ENCODE assay signal across 8 cellular contexts in genomic region chr7:128868624-128869137, GRCh38. TPM values are rescaled to one million over a fixed set of nuclear protein-coding genes. Genes with fewer than 3 reads are reported as not detected.
DNase-seq lines count a peak whose midpoint lies in the region; ATAC-seq and TF ChIP-seq lines count a peak whose summit lies in the region.

No MANE protein-coding gene starts in this region.

- peaks cover 24% of the 10 kb centered on the region for H3K4me1 Mint-ChIP-seq in activated T-cell treated with anti-CD3 and anti-CD28 coated beads, Interleukin-2, amount 50 U/mL, for 24 hours (ENCODE audit: low read depth)
- H3K4me1 Mint-ChIP-seq in brain = peaks cover 69% of the 10 kb centered on the region
- H3K4me1 Mint-ChIP-seq in memory B cell = peaks cover 34% of the 10 kb centered on the region
- peaks cover 38% of the 10 kb centered on the region for H3K4me1 Mint-ChIP-seq in type B pancreatic cell (ENCODE audit: unreplicated experiment)

- DNase-seq in activated T-cell treated with anti-CD3 and anti-CD28 coated beads, Interleukin-2, amount 50 U/mL, for 24 hours = no peak
- no peak for DNase-seq in activated T-cell treated with anti-CD3 and anti-CD28 coated beads, Interleukin-2, amount 50 U/mL, for 48 hours
- DNase-seq in memory B cell (ENCODE audit: low spot score in 2 of 2) (no peak), type B pancreatic cell (ENCODE audit: extremely low spot score, unreplicated experiment) (no peak), NCI-H1436 (lab: John Stamatoyannopoulos, UW) (no peak)

- ATAC-seq in memory B cell (ENCODE audit: low read depth) = peak; percentile 2
- ATAC-seq in HG03378 (IDR thresholded peaks at IDR 0.05; ENCODE audit: unreplicated experiment) = no peak
- no peak for ATAC-seq in HG02642 (IDR thresholded peaks at IDR 0.05; ENCODE audit: poor library complexity, unreplicated experiment)

- H3K9me3 Mint-ChIP-seq in activated T-cell treated with anti-CD3 and anti-CD28 coated beads, Interleukin-2, amount 50 U/mL, for 24 hours = no peaks in the 10 kb centered on the region
- H3K9me3 Mint-ChIP-seq in brain = no peaks in the 10 kb centered on the region
- no peaks in the 10 kb centered on the region for H3K9me3 Mint-ChIP-seq in memory B cell
- H3K9me3 Mint-ChIP-seq in type B pancreatic cell = no peaks in the 10 kb centered on the region

- H3K4me3 Mint-ChIP-seq in activated T-cell treated with anti-CD3 and anti-CD28 coated beads, Interleukin-2, amount 50 U/mL, for 24 hours = peak overlapping the region; percentile 60
- H3K4me3 Mint-ChIP-seq in brain (peak overlapping the region; percentile 57 to 79 (median 70)), memory B cell (peak overlapping the region; percentile 69), type B pancreatic cell (peak overlapping the region; percentile 65)

- H3K27me3 Mint-ChIP-seq in activated T-cell treated with anti-CD3 and anti-CD28 coated beads, Interleukin-2, amount 50 U/mL, for 24 hours = peaks cover 9% of the 10 kb centered on the region
- H3K27me3 Mint-ChIP-seq in brain (peaks cover 8% of the 10 kb centered on the region), memory B cell (peaks cover 5% of the 10 kb centered on the region), type B pancreatic cell (peaks cover 36% of the 10 kb centered on the region)

- TF ChIP-seq CTCF in brain (conservative IDR thresholded peaks at IDR 0.05) (no peak), type B pancreatic cell (conservative IDR thresholded peaks at IDR 0.05) (no peak)

- H3K36me3 Mint-ChIP-seq in activated T-cell treated with anti-CD3 and anti-CD28 coated beads, Interleukin-2, amount 50 U/mL, for 24 hours (ENCODE audit: low read depth) = peaks cover 25% of the 10 kb centered on the region
- peaks cover 24% of the 10 kb centered on the region for H3K36me3 Mint-ChIP-seq in brain
- H3K36me3 Mint-ChIP-seq in memory B cell = peaks cover 19% of the 10 kb centered on the region
- H3K36me3 Mint-ChIP-seq in type B pancreatic cell = peaks cover 17% of the 10 kb centered on the region

- no peak overlapping the region for H3K27ac Mint-ChIP-seq in activated T-cell treated with anti-CD3 and anti-CD28 coated beads, Interleukin-2, amount 50 U/mL, for 24 hours
- H3K27ac Mint-ChIP-seq in brain (peak overlapping the region in 3 of 5 experiments; percentile 38 to 84 (median 74)), memory B cell (no peak overlapping the region), type B pancreatic cell (no peak overlapping the region)

RNA-seq across cellular contexts. Expression of gene ATP6V1F, which starts 6.0 kb away (rescaled TPM):
- 392 TPM for polyA plus RNA-seq in brain (ENCODE audit: insufficient read depth, low read depth, low replicate concordance)
- total RNA-seq in type B pancreatic cell (ENCODE audit: low replicate concordance) = 144 and 157 TPM in 2 replicates

RNA-seq across cellular contexts. Expression of gene FLNC, which starts 38.5 kb away (rescaled TPM):
- 7.8 TPM for polyA plus RNA-seq in brain (ENCODE audit: insufficient read depth, low read depth, low replicate concordance)
- 20.3 and 54.0 TPM in 2 replicates for total RNA-seq in type B pancreatic cell (ENCODE audit: low replicate concordance)

RNA-seq across cellular contexts. Expression of gene KCP, which starts 41.8 kb away (rescaled TPM):
- 0.29 TPM for polyA plus RNA-seq in brain (ENCODE audit: insufficient read depth, low read depth, low replicate concordance)
- total RNA-seq in type B pancreatic cell (ENCODE audit: low replicate concordance) = 1.3 and 4.2 TPM in 2 replicates

Comparison
In these comparisons a context has a peak if more than half of its experiments do, and no peak if none do; other contexts are left out.
1. H3K27ac Mint-ChIP-seq: peak in brain (3 of 5); none in activated T-cell treated with anti-CD3 and anti-CD28 coated beads, Interleukin-2, amount 50 U/mL, for 24 hours (single experiment), memory B cell (single experiment) and type B pancreatic cell (single experiment).
2. Peak in every context shown above with its lines, with median percentiles within 50 percentile points of each other: H3K4me3 Mint-ChIP-seq.